Comparison of ENCODE assay signal across 19 cellular contexts in genomic region chr4:142449771-142450373, GRCh38.
"Had no signal": no experiment of that assay in that cellular context is flagged by ENCODE, and none has a peak within 500 bp of the region (broad histone marks: within the 10 kb centered on the region; RNA-seq: fewer than 3 reads in every experiment).

No MANE protein-coding gene starts in this region.

- H3K9me3 ChIP-seq: neutrophil, pancreas, sigmoid colon had no signal

- H3K36me3 ChIP-seq: neutrophil, pancreas, sigmoid colon had no signal

- ATAC-seq: activated T-cell treated with anti-CD3 and anti-CD28 coated beads, Interleukin-2, amount 50 U/mL, for 72 hours had no signal

- H3K36me3 Mint-ChIP-seq: activated CD4-positive, alpha-beta memory T cell treated with anti-CD3 and anti-CD28 coated beads for 36 hours; activated naive CD4-positive, alpha-beta T cell treated with anti-CD3 and anti-CD28 coated beads, Interleukin-2, amount 10 ng/mL, durations not matched to agents 7 days and 5 days; brain had no signal

- FAIRE-seq: pancreas had no signal

- H3K4me1 ChIP-seq: pancreas had no signal

- H3K4me2 ChIP-seq: smooth muscle cell had no signal

- H3K27ac ChIP-seq: neutrophil, pancreas, sigmoid colon had no signal

- H3K27me3 Mint-ChIP-seq: activated CD4-positive, alpha-beta memory T cell treated with anti-CD3 and anti-CD28 coated beads for 36 hours; activated naive CD4-positive, alpha-beta T cell treated with anti-CD3 and anti-CD28 coated beads, Interleukin-2, amount 10 ng/mL, durations not matched to agents 7 days and 5 days had no signal

- H3K27ac Mint-ChIP-seq: activated CD4-positive, alpha-beta memory T cell treated with anti-CD3 and anti-CD28 coated beads for 36 hours; activated naive CD4-positive, alpha-beta T cell treated with anti-CD3 and anti-CD28 coated beads, Interleukin-2, amount 10 ng/mL, durations not matched to agents 7 days and 5 days; activated T-cell treated with anti-CD3 and anti-CD28 coated beads, Interleukin-2, amount 50 U/mL, for 72 hours; nephron had no signal

- H3K9me3 Mint-ChIP-seq: activated CD4-positive, alpha-beta memory T cell treated with anti-CD3 and anti-CD28 coated beads for 36 hours; nephron had no signal

- H3K4me3 Mint-ChIP-seq: activated CD4-positive, alpha-beta memory T cell treated with anti-CD3 and anti-CD28 coated beads for 36 hours; activated naive CD4-positive, alpha-beta T cell treated with anti-CD3 and anti-CD28 coated beads, Interleukin-2, amount 10 ng/mL, durations not matched to agents 7 days and 5 days; activated T-cell treated with anti-CD3 and anti-CD28 coated beads, Interleukin-2, amount 50 U/mL, for 72 hours; brain; nephron had no signal

- H3K27me3 ChIP-seq: neutrophil, pancreas, sigmoid colon had no signal

- H3K4me1 Mint-ChIP-seq: brain, nephron had no signal

- H3K4me3 ChIP-seq: pancreas, sigmoid colon, smooth muscle cell had no signal

- DNase-seq: activated CD4-positive, alpha-beta memory T cell treated with anti-CD3 and anti-CD28 coated beads for 36 hours; activated CD4-positive, alpha-beta T cell treated with anti-CD3 and anti-CD28 coated beads for 48 hours; activated effector memory CD4-positive, alpha-beta T cell treated with anti-CD3 and anti-CD28 coated beads, Interleukin-2, amount 50 U/mL, for 16 hours; activated naive CD4-positive, alpha-beta T cell treated with anti-CD3 and anti-CD28 coated beads, Interleukin-2, amount 10 ng/mL, durations not matched to agents 7 days and 5 days; activated T-cell treated with anti-CD3 and anti-CD28 coated beads, Interleukin-2, amount 50 U/mL, for 72 hours; dermis blood vessel endothelial cell; effector CD8-positive, alpha-beta T cell; foreskin melanocyte; hippocampal formation; kidney glomerular epithelial cell; mesenchymal stem cell; pancreas; sigmoid colon; stimulated activated CD4-positive, alpha-beta T cell treated with anti-CD3 and anti-CD28 coated beads, Interleukin-15, amount 100 ng/mL, for 24 hours; stimulated activated naive CD4-positive, alpha-beta T cell had no signal
